8 cellular contexts compared by ENCODE assay signal in the genomic region with DNA sequence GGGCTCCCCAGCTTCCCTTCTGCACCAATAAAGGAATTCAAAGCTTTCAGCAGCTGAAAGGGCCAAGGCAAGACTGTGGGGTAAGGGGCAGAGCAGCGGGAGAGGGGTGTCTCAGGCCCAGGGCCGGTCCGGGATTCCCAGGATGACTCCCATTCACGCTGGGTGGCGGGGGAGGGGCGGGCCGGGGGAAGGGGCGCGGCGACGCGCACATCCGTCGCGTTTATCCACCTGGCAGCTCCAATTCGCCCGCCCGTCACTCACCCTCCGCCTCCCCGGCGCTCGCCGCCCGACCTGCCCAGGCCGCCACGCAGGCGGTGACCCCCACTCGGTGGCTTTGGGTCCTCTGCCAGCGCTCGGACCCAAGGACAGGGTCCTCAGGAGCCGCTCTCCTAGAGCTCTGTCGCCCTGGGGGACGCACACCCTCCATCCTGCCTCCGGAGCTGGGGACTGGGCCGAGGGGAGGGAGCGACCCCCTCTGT. TPM values are rescaled to one million over a fixed set of nuclear protein-coding genes. Genes with fewer than 3 reads are reported as not detected.
DNase-seq lines count a peak whose midpoint lies in the region; ATAC-seq, FAIRE-seq and TF ChIP-seq lines count a peak whose summit lies in the region.

No MANE protein-coding gene starts in this region.

- no peaks in the 10 kb centered on the region for H3K9me3 ChIP-seq in OCI-LY7 (ENCODE audit: low read length)
- no peaks in the 10 kb centered on the region for H3K9me3 ChIP-seq in endothelial cell of umbilical vein (replicated peaks; ENCODE audit: control insufficient read depth, insufficient read depth, low read length)
- no peaks in the 10 kb centered on the region for H3K9me3 ChIP-seq in neuron (ENCODE audit: low read length)

- TF ChIP-seq POLR2A in endothelial cell of umbilical vein (IDR thresholded peaks at IDR 0.05; ENCODE audit: low read depth, low read length), result no peak

- CTCF ChIA-PET in OCI-LY7 (lab: Charles Lee; ENCODE audit: unreplicated experiment) (interaction anchor here (2.5 kb wide), 1 partner anchor 29 kb away, joined by 8 read pairs; no protein-coding TSS in a partner anchor), endothelial cell of umbilical vein (lab: Charles Lee) (interaction anchor here (1.1 to 8.5 kb wide), 5 partner anchors 14 to 203 kb away, joined by 3 to 102 read pairs (median 5); no protein-coding TSS in a partner anchor)

- no peaks in the 10 kb centered on the region for H3K9me2 ChIP-seq in OCI-LY7 (ENCODE audit: insufficient read depth, low read length)

- H3K79me2 ChIP-seq in OCI-LY7 (ENCODE audit: insufficient read depth, low read depth, low read length) (no peaks in the 10 kb centered on the region), endothelial cell of umbilical vein (ENCODE audit: control insufficient read depth, insufficient read depth, low read length) (no peaks in the 10 kb centered on the region)

- H3K4me2 ChIP-seq in OCI-LY7 (ENCODE audit: low read length) (peak overlapping the region; percentile 76), endothelial cell of umbilical vein (ENCODE audit: insufficient read depth, low read length) (peak overlapping the region; percentile 63)

- H3K27ac ChIP-seq in OCI-LY7 (ENCODE audit: low read depth, low read length, poor library complexity, severe bottlenecking) (no peak overlapping the region), endothelial cell of umbilical vein (ENCODE audit: insufficient read depth, low read depth, low read length) (no peak overlapping the region)

- ATAC-seq in HG02571 (IDR thresholded peaks at IDR 0.05; ENCODE audit: unreplicated experiment) (no peak), HG03521 (IDR thresholded peaks at IDR 0.05; ENCODE audit: unreplicated experiment) (no peak)

- H3K36me3 ChIP-seq in OCI-LY7 (ENCODE audit: insufficient read depth, low read length) (no peaks in the 10 kb centered on the region), endothelial cell of umbilical vein (ENCODE audit: control insufficient read depth in 2 of 2, extremely low read depth in 1 of 2, insufficient read depth in 2 of 2, low read length in 2 of 2) (no peaks in the 10 kb centered on the region), neuron (ENCODE audit: insufficient read depth, low read length) (no peaks in the 10 kb centered on the region)

- no peak overlapping the region for H3K9ac ChIP-seq in endothelial cell of umbilical vein (replicated peaks; ENCODE audit: extremely low read depth, insufficient read depth, low read length)

- no peak for TF ChIP-seq CTCF in OCI-LY7 (conservative IDR thresholded peaks at IDR 0.05; ENCODE audit: low read length)
- TF ChIP-seq CTCF in endothelial cell of umbilical vein (IDR thresholded peaks at IDR 0.05; ENCODE audit: extremely low read depth in 1 of 2, insufficient read depth in 1 of 2, low read depth in 1 of 2, low read length in 2 of 2), result no peak

- FAIRE-seq in endothelial cell of umbilical vein (lab: Jason Lieb, UNC), result no peak

- H3K27me3 ChIP-seq in endothelial cell of umbilical vein (ENCODE audit: control insufficient read depth in 2 of 2, insufficient read depth in 2 of 2, low read length in 2 of 2) (no peaks in the 10 kb centered on the region), neuron (ENCODE audit: insufficient read depth, low read length) (peaks cover 2% of the 10 kb centered on the region)

- H3K4me1 ChIP-seq in OCI-LY7 (ENCODE audit: insufficient read depth, low read length, poor library complexity, severe bottlenecking), result peaks cover 48% of the 10 kb centered on the region
- peaks cover 26% of the 10 kb centered on the region for H3K4me1 ChIP-seq in endothelial cell of umbilical vein (ENCODE audit: control insufficient read depth, extremely low read depth, insufficient read depth, low read length)
- peaks cover 52% of the 10 kb centered on the region for H3K4me1 ChIP-seq in neuron (ENCODE audit: insufficient read depth, low read length)

- POLR2A ChIA-PET in OCI-LY7 (lab: Charles Lee), result no interaction called here
- POLR2A ChIA-PET in endothelial cell of umbilical vein (lab: Charles Lee), result no interaction called here

- DNase-seq in GM03348 (ENCODE audit: low spot score) (peak; percentile 42), OCI-LY7 (ENCODE audit: low spot score) (peak; percentile 22), endothelial cell of umbilical vein (ENCODE audit: low read depth, low spot score) (no peak), SIG-M5 treated with dmso at 0.1 percent for 504 hours (lab: John Stamatoyannopoulos, UW; ENCODE audit: unreplicated experiment) (no peak), GOT3 (lab: John Stamatoyannopoulos, UW) (no peak)

- intact Hi-C loops in OCI-LY7 (cut with micrococcal nuclease; ENCODE audit: unreplicated experiment) (no loop called here), endothelial cell of umbilical vein (cut with micrococcal nuclease) (loop anchor here (2.0 kb wide), 1 partner anchor 46 kb away; no protein-coding TSS in a partner anchor)

- no peaks in the 10 kb centered on the region for H3K9me1 ChIP-seq in endothelial cell of umbilical vein (replicated peaks; ENCODE audit: control insufficient read depth, extremely low read depth, insufficient read depth, low read length)

- H2AFZ ChIP-seq in OCI-LY7 (ENCODE audit: low read length) (peak overlapping the region; percentile 74), endothelial cell of umbilical vein (ENCODE audit: low read depth, low read length) (peak overlapping the region; percentile 23), neuron (ENCODE audit: low read depth, low read length) (peak overlapping the region; percentile 50)

- H4K20me1 ChIP-seq in OCI-LY7 (ENCODE audit: insufficient read depth, low read length) (no peaks in the 10 kb centered on the region), endothelial cell of umbilical vein (replicated peaks; ENCODE audit: control insufficient read depth, extremely low read depth, insufficient read depth, low read length) (no peaks in the 10 kb centered on the region)

- dilution Hi-C loops in endothelial cell of umbilical vein (cut with MboI; ENCODE audit: extremely low pct_ligation_motif_present, low sequenced_read_pairs), result no loop called here

- BruUV-seq in OCI-LY7 (replicated peaks; lab: Mats Ljungman, UMichigan) (no TSS peak), endothelial cell of umbilical vein (replicated peaks; lab: Mats Ljungman, UMichigan) (no TSS peak)

- H3K4me3 ChIP-seq in OCI-LY7 (ENCODE audit: low read depth, low read length, poor library complexity, severe bottlenecking) (peak overlapping the region; percentile 59), endothelial cell of umbilical vein (replicated peaks in 1 of 3; ENCODE audit: insufficient read depth in 1 of 3, low read depth in 1 of 3, low read length in 3 of 3) (peak overlapping the region in 1 of 3 experiments; percentile 21), neuron (ENCODE audit: low read length) (peak overlapping the region; percentile 48)

TF ChIP-seq in endothelial cell of umbilical vein, 7 proteins besides CTCF, POLR2A, EP300 and RAD21:
- TF ChIP-seq EZH2 (IDR thresholded peaks at IDR 0.05; ENCODE audit: borderline replicate concordance, low read depth, low read length, severe bottlenecking), result peak; percentile 51
- TF ChIP-seq MYC (IDR thresholded peaks at IDR 0.05; ENCODE audit: low read depth, low read length), result no peak

RNA-seq across cellular contexts. Expression of a gene that starts 3.7 kb away (rescaled TPM):
- 4.0 and 4.1 TPM in 2 replicates for total RNA-seq in OCI-LY7 (2014; rRNA removed; shearing (Covaris generic))
- total RNA-seq in OCI-LY7 (2022) (11.4 and 11.5 TPM in 2 replicates), endothelial cell of umbilical vein (1.5 and 3.1 TPM in 2 replicates)
- polyA plus RNA-seq in endothelial cell of umbilical vein, result 1.3 and 2.2 TPM in 2 replicates
- 0.88 and 1.3 TPM in 2 replicates for polyA plus RNA-seq in endothelial cell of umbilical vein (2011; cell fraction: cytosol; rRNA removed)
- 4.9 and 5.7 TPM in 2 replicates for polyA plus RNA-seq in endothelial cell of umbilical vein (2011; cell fraction: nucleus; rRNA removed)
- 1.1 and 2.2 TPM in 2 replicates for polyA plus RNA-seq in endothelial cell of umbilical vein (2012)
- polyA minus RNA-seq in endothelial cell of umbilical vein, result 1.1 and 1.4 TPM in 2 replicates
- 1.3 TPM for polyA minus RNA-seq in endothelial cell of umbilical vein (2011; cell fraction: cytosol; rRNA and poly(A)+ RNA removed)
- polyA minus RNA-seq in endothelial cell of umbilical vein (2011; cell fraction: nucleus; rRNA and poly(A)+ RNA removed), result 1.0 and 1.6 TPM in 2 replicates

RNA-seq across cellular contexts. Expression of a gene that starts 55.4 kb away (rescaled TPM):
- total RNA-seq in OCI-LY7 (2014; rRNA removed; shearing (Covaris generic)), result 0.60 and 0.85 TPM in 2 replicates
- total RNA-seq in OCI-LY7 (2022) (1.0 and 1.1 TPM in 2 replicates), endothelial cell of umbilical vein (0.27 and 24.9 TPM in 2 replicates)
- 33.0 and 40.1 TPM in 2 replicates for polyA plus RNA-seq in endothelial cell of umbilical vein
- 31.3 and 34.9 TPM in 2 replicates for polyA plus RNA-seq in endothelial cell of umbilical vein (2011; cell fraction: cytosol; rRNA removed)
- 110 and 135 TPM in 2 replicates for polyA plus RNA-seq in endothelial cell of umbilical vein (2011; cell fraction: nucleus; rRNA removed)
- polyA plus RNA-seq in endothelial cell of umbilical vein (2012), result 34.7 and 35.9 TPM in 2 replicates
- 20.7 and 21.7 TPM in 2 replicates for polyA minus RNA-seq in endothelial cell of umbilical vein
- polyA minus RNA-seq in endothelial cell of umbilical vein (2011; cell fraction: cytosol; rRNA and poly(A)+ RNA removed), result not detected
- polyA minus RNA-seq in endothelial cell of umbilical vein (2011; cell fraction: nucleus; rRNA and poly(A)+ RNA removed), result 23.3 and 33.4 TPM in 2 replicates

RNA-seq across cellular contexts. Expression of a gene that starts 56.6 kb away (rescaled TPM):
- total RNA-seq in OCI-LY7 (2014; rRNA removed; shearing (Covaris generic)), result not detected in 2 replicates
- total RNA-seq in OCI-LY7 (2022) (not detected in 2 replicates), endothelial cell of umbilical vein (1.2 and 2.7 TPM in 2 replicates)
- polyA plus RNA-seq in endothelial cell of umbilical vein, result 0.68 and 0.75 TPM in 2 replicates
- polyA plus RNA-seq in endothelial cell of umbilical vein (2011; cell fraction: cytosol; rRNA removed), result 0.80 and 0.86 TPM in 2 replicates
- 7.3 and 7.6 TPM in 2 replicates for polyA plus RNA-seq in endothelial cell of umbilical vein (2011; cell fraction: nucleus; rRNA removed)
- polyA plus RNA-seq in endothelial cell of umbilical vein (2012), result 1.1 and 1.2 TPM in 2 replicates
- polyA minus RNA-seq in endothelial cell of umbilical vein, result 0.66 and 2.0 TPM in 2 replicates
- polyA minus RNA-seq in endothelial cell of umbilical vein (2011; cell fraction: cytosol; rRNA and poly(A)+ RNA removed), result not detected
- 1.0 and 1.3 TPM in 2 replicates for polyA minus RNA-seq in endothelial cell of umbilical vein (2011; cell fraction: nucleus; rRNA and poly(A)+ RNA removed)

Comparison
In these comparisons a context has a peak if more than half of its experiments do, and no peak if none do; other contexts are left out.
1. DNase-seq: peak in GM03348 (single experiment) and OCI-LY7 (single experiment); none in endothelial cell of umbilical vein (single experiment), SIG-M5 treated with dmso at 0.1 percent for 504 hours (single experiment) and GOT3 (single experiment).
2. H2AFZ ChIP-seq: peak in every context shown above with its lines; median percentile 74 in OCI-LY7; 50 in neuron; 23 in endothelial cell of umbilical vein.